18 cellular contexts compared by ENCODE assay signal in genomic region chr19:50312967-50313811, GRCh38. TPM values are rescaled to one million over a fixed set of nuclear protein-coding genes. Genes with fewer than 3 reads are reported as not detected.
A peak's percentile ranks its signal among the peaks of the same experiment; 100 is the strongest.
DNase-seq lines count a peak whose midpoint lies in the region; ATAC-seq and TF ChIP-seq lines count a peak whose summit lies in the region.
"Had no signal": no experiment of that assay in that cellular context is flagged by ENCODE, and none has a peak within 500 bp of the region (broad histone marks: within the 10 kb centered on the region; RNA-seq: fewer than 3 reads in every experiment).

No MANE protein-coding gene starts in this region.

- DNase-seq in DMS53 treated with DMSO at 0.1 percent for 48 hours (lab: John Stamatoyannopoulos, UW; ENCODE audit: unreplicated experiment) (peak; percentile 31), endodermal cell (no peak), neural crest cell (ENCODE audit: low read depth, low spot score) (no peak), sigmoid colon (no peak), HCEC 1CT (no peak)
- DNase-seq: activated CD4-positive, CD25-positive, alpha-beta regulatory T cell; activated CD8-positive, alpha-beta memory T cell treated with anti-CD3 and anti-CD28 coated beads for 24 hours; KBM-7; NCI-H1048; NCI-H2107; stimulated activated CD4-positive, alpha-beta T cell treated with anti-CD3 and anti-CD28 coated beads, Interleukin-4, amount 100 ng/mL, for 1 hour; stimulated activated CD8-positive, alpha-beta memory T cell treated with anti-CD3 and anti-CD28 coated beads, Interleukin-4, amount 100 ng/mL, for 48 hours had no signal

- H3K4me3 Mint-ChIP-seq in endodermal cell (peak overlapping the region; percentile 71), neural crest cell (peak overlapping the region; percentile 65)
- H3K4me3 Mint-ChIP-seq: T-helper 1 cell treated with Interleukin-12 subunit alpha and Interleukin-12 subunit beta and Interleukin-4 antibody, amounts not matched to agents 30 μg/mL and 1 μg/mL, for 36 hours had no signal

- peak overlapping the region; percentile 59 for H3K4me3 ChIP-seq in HUES64 (ENCODE audit: low read length)
- H3K4me3 ChIP-seq in endodermal cell (ENCODE audit: low read length) = peak overlapping the region; percentile 67
- no peak overlapping the region for H3K4me3 ChIP-seq in sigmoid colon
- H3K4me3 ChIP-seq: adrenal gland had no signal

- 55% methylated on average over 27 of the region's 27 CpGs for WGBS in HUES64
- 36 to 56% methylated on average over 17 to 27 of the region's 27 CpGs for WGBS in endodermal cell (ENCODE audit: insufficient coverage in 1 of 2, insufficient read length in 1 of 2), 2 experiments
- WGBS in sigmoid colon, 2 donors = 13 to 44% methylated on average over 27 of the region's 27 CpGs

- H3K27ac Mint-ChIP-seq in endodermal cell (peak overlapping the region; percentile 91), neural crest cell (ENCODE audit: unreplicated experiment) (no peak overlapping the region)
- H3K27ac Mint-ChIP-seq: T-helper 1 cell treated with Interleukin-12 subunit alpha and Interleukin-12 subunit beta and Interleukin-4 antibody, amounts not matched to agents 30 μg/mL and 1 μg/mL, for 36 hours had no signal

- no peaks in the 10 kb centered on the region for H3K9me3 Mint-ChIP-seq in endodermal cell
- no peaks in the 10 kb centered on the region for H3K9me3 Mint-ChIP-seq in neural crest cell
- H3K9me3 Mint-ChIP-seq: T-helper 1 cell treated with Interleukin-12 subunit alpha and Interleukin-12 subunit beta and Interleukin-4 antibody, amounts not matched to agents 30 μg/mL and 1 μg/mL, for 36 hours had no signal

- H3K4me1 Mint-ChIP-seq in endodermal cell (peaks cover 18% of the 10 kb centered on the region), neural crest cell (peaks cover 20% of the 10 kb centered on the region)

- peaks cover 4% of the 10 kb centered on the region for H3K36me3 Mint-ChIP-seq in endodermal cell (ENCODE audit: low read depth)
- H3K36me3 Mint-ChIP-seq in neural crest cell (ENCODE audit: low read depth) = no peaks in the 10 kb centered on the region

- intact Hi-C loops in sigmoid colon (cut with DNase I) = no loop called here

- H3K36me3 ChIP-seq in HUES64 (ENCODE audit: insufficient read depth, low read length) = no peaks in the 10 kb centered on the region
- H3K36me3 ChIP-seq in endodermal cell (ENCODE audit: control insufficient read depth, insufficient read depth, low read length) = no peaks in the 10 kb centered on the region
- no peaks in the 10 kb centered on the region for H3K36me3 ChIP-seq in sigmoid colon
- H3K36me3 ChIP-seq: adrenal gland, neutrophil had no signal

- no peak for TF ChIP-seq EP300 in sigmoid colon (IDR thresholded peaks at IDR 0.05)

- H3K27ac ChIP-seq in HUES64 (ENCODE audit: low read depth, low read length) = peak overlapping the region; percentile 73; the same call in 1 of the 2 replicates
- H3K27ac ChIP-seq in endodermal cell (ENCODE audit: low read depth, low read length) = no peak overlapping the region
- H3K27ac ChIP-seq in sigmoid colon = no peak overlapping the region
- H3K27ac ChIP-seq: adrenal gland, neutrophil, testis had no signal

- peaks cover 3% of the 10 kb centered on the region; the same call in 1 of the 2 replicates for H3K27me3 ChIP-seq in HUES64 (ENCODE audit: insufficient read depth, low read length)
- H3K27me3 ChIP-seq in endodermal cell (ENCODE audit: control insufficient read depth, insufficient read depth, low read length, poor library complexity, severe bottlenecking) = peaks cover 10% of the 10 kb centered on the region
- peaks cover 30 to 84% (median 66%) of the 10 kb centered on the region in 3 donors for H3K27me3 ChIP-seq in sigmoid colon
- H3K27me3 ChIP-seq: testis had no signal

- TF ChIP-seq CTCF in endodermal cell (conservative IDR thresholded peaks at IDR 0.05) (no peak), neural crest cell (conservative IDR thresholded peaks at IDR 0.05) (no peak), sigmoid colon (IDR thresholded peaks at IDR 0.05) (no peak)

- H3K9ac ChIP-seq in HUES64 (ENCODE audit: low read depth, low read length) (0 out of 2 replicates have a peak overlapping the region, but pooled peaks have one; percentile 8), endodermal cell (ENCODE audit: extremely low read depth, low read length, poor library complexity, severe bottlenecking) (no peak overlapping the region)

- no peak for TF ChIP-seq POLR2A in sigmoid colon (IDR thresholded peaks at IDR 0.05)

- no peaks in the 10 kb centered on the region for H3K4me1 ChIP-seq in HUES64 (ENCODE audit: insufficient read depth, low read length)
- no peaks in the 10 kb centered on the region for H3K4me1 ChIP-seq in endodermal cell (ENCODE audit: control insufficient read depth, insufficient read depth, low read length)
- no peaks in the 10 kb centered on the region for H3K4me1 ChIP-seq in sigmoid colon
- H3K4me1 ChIP-seq: adrenal gland, testis had no signal

- H3K27me3 Mint-ChIP-seq in endodermal cell (ENCODE audit: insufficient read depth) (peaks cover 25% of the 10 kb centered on the region), neural crest cell (ENCODE audit: low read depth) (peaks cover 88% of the 10 kb centered on the region)

- H3K9me3 ChIP-seq in HUES64 (ENCODE audit: insufficient read depth, low read depth, low read length) = peaks cover 9% of the 10 kb centered on the region
- no peaks in the 10 kb centered on the region for H3K9me3 ChIP-seq in endodermal cell (ENCODE audit: control insufficient read depth, low read length)
- peaks cover 0 to 4% (median 0%) of the 10 kb centered on the region in 4 donors for H3K9me3 ChIP-seq in sigmoid colon
- H3K9me3 ChIP-seq: adrenal gland, neutrophil, testis had no signal

- no peak for ATAC-seq in GM19463 (IDR thresholded peaks at IDR 0.05; ENCODE audit: unreplicated experiment)

RNA-seq across cellular contexts. Expression of gene KCNC3, which starts 16.0 kb away (rescaled TPM):
- 2.2 TPM for polyA plus RNA-seq in HUES64 (2013, experiment 1 of 2)
- polyA plus RNA-seq in HUES64 (2013, experiment 2 of 2) = 2.5 TPM
- total RNA-seq in endodermal cell (10 to 100 TPM in 1 of 2 donors, 1 to 10 TPM in 1; 8.6 to 10.7 TPM), neural crest cell (4.0 and 4.2 TPM in 2 replicates), sigmoid colon (under 1 TPM in 2 of 4 donors, not detected in 2; 0.36 to 0.83 TPM)
- polyA plus RNA-seq in endodermal cell (2013, experiment 1 of 2) = 3.8 TPM
- polyA plus RNA-seq in endodermal cell (2013, experiment 2 of 2) = 4.2 TPM
- polyA plus RNA-seq in sigmoid colon = 1 to 10 TPM in 1 of 3 donors, under 1 TPM in 1, not detected in 1; 0.92 to 1.6 TPM

RNA-seq across cellular contexts. Expression of gene NAPSA, which starts 52.2 kb away (rescaled TPM):
- polyA plus RNA-seq in HUES64 (2013, experiment 1 of 2) = not detected
- polyA plus RNA-seq in HUES64 (2013, experiment 2 of 2) = not detected
- total RNA-seq in endodermal cell = 1 to 10 TPM in 1 of 2 donors, under 1 TPM in 1; 0.91 to 1.5 TPM
- polyA plus RNA-seq in endodermal cell (2013, experiment 1 of 2) = 0.14 TPM
- polyA plus RNA-seq in endodermal cell (2013, experiment 2 of 2) = 0.33 TPM
- 0.96 and 1.0 TPM in 2 replicates for total RNA-seq in neural crest cell
- total RNA-seq in sigmoid colon = under 1 TPM in 2 of 4 donors, not detected in 2; 0.55 to 0.95 TPM
- 1 to 10 TPM in 2 of 3 donors, under 1 TPM in 1; 0.69 to 2.4 (median 2.0) TPM for polyA plus RNA-seq in sigmoid colon

Comparison
In these comparisons a context has a peak if more than half of its experiments do, and no peak if none do; other contexts are left out.
1. H3K4me3 ChIP-seq: peak in HUES64 (single experiment) and endodermal cell (single experiment); none in sigmoid colon (0 of 4).